Comparison of ENCODE assay signal across 27 cellular contexts in the genomic region with DNA sequence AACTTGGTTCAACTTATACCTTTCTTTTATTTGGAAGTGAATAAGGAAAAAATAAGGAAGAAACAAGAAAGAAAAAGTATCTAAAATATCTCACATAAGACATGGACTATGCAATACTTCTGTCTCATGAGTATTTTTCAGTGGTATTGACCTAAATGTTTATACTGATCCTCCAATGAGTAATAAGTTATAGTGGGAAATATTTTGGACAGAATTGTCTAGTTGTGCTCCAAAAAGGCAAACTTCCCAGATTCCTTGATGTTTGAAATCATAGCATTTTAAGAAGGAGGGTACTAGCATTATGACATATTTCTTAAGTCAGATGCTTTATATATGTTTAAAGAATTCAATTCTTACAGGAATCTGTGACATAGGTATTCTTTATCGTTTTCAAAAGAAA. TPM values are rescaled to one million over a fixed set of nuclear protein-coding genes. Genes with fewer than 3 reads are reported as not detected.
"Had no signal": no experiment of that assay in that cellular context is flagged by ENCODE, and none has a peak within 500 bp of the region (broad histone marks: within the 10 kb centered on the region; RNA-seq: fewer than 3 reads in every experiment).

No MANE protein-coding gene starts in this region.

- H3K4me1 ChIP-seq: right lobe of liver, transverse colon had no signal

- DNase-seq: activated B cell treated with CpG ODN at 0.5 μM for 24 hours; activated CD4-positive, alpha-beta memory T cell treated with anti-CD3 and anti-CD28 coated beads, Interleukin-2, amount 10 ng/mL, durations not matched to agents 7 days and 5 days; activated CD4-positive, alpha-beta T cell treated with anti-CD3 and anti-CD28 coated beads for 4 hours; activated effector memory CD4-positive, alpha-beta T cell treated with Interleukin-2 at 50 U/mL for 16 hours; activated naive CD4-positive, alpha-beta T cell treated with anti-CD3 and anti-CD28 coated beads, Interleukin-2, amount 10 ng/mL, durations not matched to agents 7 days and 5 days; anterior cingulate cortex; central memory CD4-positive, alpha-beta T cell; effector memory CD4-positive, alpha-beta T cell; glutamatergic neuron; immature natural killer cell; kidney glomerular epithelial cell; left lung; naive thymus-derived CD4-positive, alpha-beta T cell; occipital lobe; posterior cingulate gyrus; right lobe of liver; stimulated activated CD4-positive, alpha-beta T cell treated with anti-CD3 and anti-CD28 coated beads, Interleukin-2, amount 100 ng/mL, for 24 hours; stomach; T1000; transverse colon had no signal

- H3K4me3 Mint-ChIP-seq: activated B cell treated with CpG ODN at 0.5 μM for 24 hours; activated CD4-positive, alpha-beta memory T cell treated with anti-CD3 and anti-CD28 coated beads, Interleukin-2, amount 10 ng/mL, durations not matched to agents 7 days and 5 days; activated naive CD4-positive, alpha-beta T cell treated with anti-CD3 and anti-CD28 coated beads, Interleukin-2, amount 10 ng/mL, durations not matched to agents 7 days and 5 days; activated T-cell treated with anti-CD3 and anti-CD28 coated beads, Interleukin-2, amount 50 U/mL, for 72 hours; brain; immature natural killer cell; naive thymus-derived CD4-positive, alpha-beta T cell; neural crest cell; stimulated activated memory B cell treated with anti-CD40 and anti-IgM and Interleukin-4, amounts not matched to agents 10 μg/mL and 1 μg/mL and 100 μg/mL, for 72 hours had no signal

- H3K27ac Mint-ChIP-seq: activated B cell treated with CpG ODN at 0.5 μM for 24 hours; activated CD4-positive, alpha-beta memory T cell treated with anti-CD3 and anti-CD28 coated beads, Interleukin-2, amount 10 ng/mL, durations not matched to agents 7 days and 5 days; activated naive CD4-positive, alpha-beta T cell treated with anti-CD3 and anti-CD28 coated beads, Interleukin-2, amount 10 ng/mL, durations not matched to agents 7 days and 5 days; immature natural killer cell; naive thymus-derived CD4-positive, alpha-beta T cell; stimulated activated memory B cell treated with anti-CD40 and anti-IgM and Interleukin-4, amounts not matched to agents 10 μg/mL and 1 μg/mL and 100 μg/mL, for 72 hours had no signal

- H3K9me3 Mint-ChIP-seq: activated B cell treated with CpG ODN at 0.5 μM for 24 hours; activated naive CD4-positive, alpha-beta T cell treated with anti-CD3 and anti-CD28 coated beads, Interleukin-2, amount 10 ng/mL, durations not matched to agents 7 days and 5 days; activated T-cell treated with anti-CD3 and anti-CD28 coated beads, Interleukin-2, amount 50 U/mL, for 72 hours; neural crest cell; stimulated activated memory B cell treated with anti-CD40 and anti-IgM and Interleukin-4, amounts not matched to agents 10 μg/mL and 1 μg/mL and 100 μg/mL, for 72 hours had no signal

- ATAC-seq: left lung; naive thymus-derived CD4-positive, alpha-beta T cell; right lobe of liver; stimulated activated memory B cell treated with anti-CD40 and anti-IgM and Interleukin-4, amounts not matched to agents 10 μg/mL and 1 μg/mL and 100 μg/mL, for 72 hours had no signal

- H3K27me3 Mint-ChIP-seq: activated B cell treated with CpG ODN at 0.5 μM for 24 hours; activated CD4-positive, alpha-beta memory T cell treated with anti-CD3 and anti-CD28 coated beads, Interleukin-2, amount 10 ng/mL, durations not matched to agents 7 days and 5 days; activated naive CD4-positive, alpha-beta T cell treated with anti-CD3 and anti-CD28 coated beads, Interleukin-2, amount 10 ng/mL, durations not matched to agents 7 days and 5 days; stimulated activated memory B cell treated with anti-CD40 and anti-IgM and Interleukin-4, amounts not matched to agents 10 μg/mL and 1 μg/mL and 100 μg/mL, for 72 hours had no signal

- H3K27me3 ChIP-seq: hepatocyte, left lung, right lobe of liver, stomach, transverse colon had no signal

- H3K4me1 Mint-ChIP-seq: activated B cell treated with CpG ODN at 0.5 μM for 24 hours; activated CD4-positive, alpha-beta memory T cell treated with anti-CD3 and anti-CD28 coated beads, Interleukin-2, amount 10 ng/mL, durations not matched to agents 7 days and 5 days; activated naive CD4-positive, alpha-beta T cell treated with anti-CD3 and anti-CD28 coated beads, Interleukin-2, amount 10 ng/mL, durations not matched to agents 7 days and 5 days; immature natural killer cell; naive thymus-derived CD4-positive, alpha-beta T cell; neural crest cell; stimulated activated memory B cell treated with anti-CD40 and anti-IgM and Interleukin-4, amounts not matched to agents 10 μg/mL and 1 μg/mL and 100 μg/mL, for 72 hours had no signal

- H3K36me3 Mint-ChIP-seq: activated naive CD4-positive, alpha-beta T cell treated with anti-CD3 and anti-CD28 coated beads, Interleukin-2, amount 10 ng/mL, durations not matched to agents 7 days and 5 days; immature natural killer cell; naive thymus-derived CD4-positive, alpha-beta T cell had no signal

- H3K27ac ChIP-seq: hepatocyte, right lobe of liver, stomach, transverse colon had no signal

- H3K9me3 ChIP-seq: left lung, right lobe of liver, stomach, transverse colon had no signal

- H3K4me3 ChIP-seq: hepatocyte, left lung, lung, right lobe of liver, skin epidermis, stomach, transverse colon had no signal

- H3K36me3 ChIP-seq: left lung, right lobe of liver, stomach, transverse colon had no signal

RNA-seq across cellular contexts. Expression of gene BASP1, which starts 34.5 kb away (rescaled TPM):
- total RNA-seq: activated CD4-positive, alpha-beta memory T cell treated with anti-CD3 and anti-CD28 coated beads, Interleukin-2, amount 10 ng/mL, durations not matched to agents 7 days and 5 days had no signal
